In the genomic region with DNA sequence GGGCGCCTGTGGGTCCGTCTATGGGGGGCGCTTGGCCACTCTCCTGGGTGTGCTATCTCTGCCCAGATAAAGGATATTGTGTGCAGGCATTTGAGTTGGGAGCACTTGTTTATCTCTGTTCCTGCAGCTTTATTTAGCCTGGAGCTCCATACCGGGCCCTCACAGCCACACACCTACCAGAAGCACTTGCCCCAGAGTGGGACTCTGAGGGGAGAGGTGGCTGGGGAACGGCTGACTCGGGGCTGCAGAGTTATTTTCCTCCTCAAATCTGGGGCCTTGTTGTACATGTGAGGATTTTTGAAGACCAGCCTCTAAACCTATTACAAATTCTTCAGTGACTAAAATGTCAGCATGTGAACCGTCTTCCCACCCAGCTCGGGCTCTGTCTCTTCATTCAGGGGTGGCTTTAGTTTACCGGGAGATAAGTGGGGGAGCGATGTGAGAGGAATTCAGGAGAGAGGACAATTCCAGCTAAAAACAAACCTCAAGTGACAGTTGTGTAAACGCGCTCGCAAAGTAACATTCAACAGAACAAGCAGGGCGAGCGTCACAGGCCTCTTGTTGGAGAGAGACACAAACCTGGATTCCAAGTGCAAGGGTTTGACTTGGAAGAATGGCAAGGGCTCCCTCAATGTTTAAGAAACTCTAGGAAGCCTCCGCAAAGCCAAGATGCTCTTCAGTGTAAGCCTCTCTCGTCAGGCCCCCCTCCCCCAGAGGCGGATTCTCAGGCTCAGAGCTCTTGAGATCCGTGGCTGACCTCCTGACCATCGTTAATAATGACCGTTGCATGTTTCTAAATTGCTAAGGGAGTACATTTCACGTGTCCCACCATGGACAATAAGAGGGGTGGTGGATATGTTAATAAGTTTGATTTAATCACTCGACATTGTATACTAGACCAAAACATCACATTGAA, we compare ENCODE assay signal across 19 cellular contexts.
DNase-seq lines count a peak whose midpoint lies in the region; ATAC-seq and TF ChIP-seq lines count a peak whose summit lies in the region.
"Had no signal": no experiment of that assay in that cellular context is flagged by ENCODE, and none has a peak within 500 bp of the region (broad histone marks: within the 10 kb centered on the region; RNA-seq: fewer than 3 reads in every experiment).

No MANE protein-coding gene starts in this region.

- no peak overlapping the region for H3K27ac Mint-ChIP-seq in osteocyte (ENCODE audit: unreplicated experiment)
- H3K27ac Mint-ChIP-seq in activated CD8-positive, alpha-beta memory T cell treated with anti-CD3 and anti-CD28 coated beads, Interleukin-2, amount 10 ng/mL, durations not matched to agents 7 days and 5 days: no peak overlapping the region
- H3K27ac Mint-ChIP-seq in activated CD8-positive, alpha-beta T cell treated with anti-CD3 and anti-CD28 coated beads for 36 hours: no peak overlapping the region
- H3K27ac Mint-ChIP-seq: CD4-positive, CD25-positive, alpha-beta regulatory T cell; GM23338 had no signal

- ATAC-seq in Right ventricle myocardium superior (ENCODE audit: poor library complexity) (peak; percentile 64), HG02938 (IDR thresholded peaks at IDR 0.05; ENCODE audit: unreplicated experiment) (no peak)
- no peak for ATAC-seq in activated CD8-positive, alpha-beta memory T cell treated with anti-CD3 and anti-CD28 coated beads, Interleukin-2, amount 10 ng/mL, durations not matched to agents 7 days and 5 days
- ATAC-seq in activated CD8-positive, alpha-beta T cell treated with anti-CD3 and anti-CD28 coated beads for 36 hours: no peak
- ATAC-seq: GM23338 had no signal

- H3K4me1 ChIP-seq in left ventricle myocardium inferior (peaks cover 65% of the 10 kb centered on the region), muscle layer of colon (ENCODE audit: insufficient read depth, low read length) (peaks cover 40% of the 10 kb centered on the region), sigmoid colon (peaks cover 0 to 50% (median 34%) of the 10 kb centered on the region in 4 donors)

- H3K27me3 Mint-ChIP-seq in osteocyte (ENCODE audit: unreplicated experiment): no peaks in the 10 kb centered on the region
- no peaks in the 10 kb centered on the region for H3K27me3 Mint-ChIP-seq in activated CD8-positive, alpha-beta memory T cell treated with anti-CD3 and anti-CD28 coated beads, Interleukin-2, amount 10 ng/mL, durations not matched to agents 7 days and 5 days
- H3K27me3 Mint-ChIP-seq in activated CD8-positive, alpha-beta T cell treated with anti-CD3 and anti-CD28 coated beads for 36 hours: peaks cover 6% of the 10 kb centered on the region
- H3K27me3 Mint-ChIP-seq: CD4-positive, CD25-positive, alpha-beta regulatory T cell had no signal

- DNase-seq in Right ventricle myocardium superior (no peak), left ventricle myocardium inferior (peak; percentile 35), sigmoid colon (no peak), osteocyte (ENCODE audit: extremely low spot score, unreplicated experiment) (no peak)
- DNase-seq in activated CD8-positive, alpha-beta memory T cell treated with anti-CD3 and anti-CD28 coated beads, Interleukin-2, amount 10 ng/mL, durations not matched to agents 7 days and 5 days: no peak
- DNase-seq in activated CD8-positive, alpha-beta T cell treated with anti-CD3 and anti-CD28 coated beads for 36 hours: no peak
- DNase-seq: CD4-positive, CD25-positive, alpha-beta regulatory T cell; DMS79 treated with DMSO at 0.1 percent for 48 hours; KBM-7; NCI-H1092; NCI-H2029; NCI-H526; OCI-M1; SHP77 had no signal

- no peaks in the 10 kb centered on the region for H3K36me3 Mint-ChIP-seq in osteocyte (ENCODE audit: unreplicated experiment)
- H3K36me3 Mint-ChIP-seq in activated CD8-positive, alpha-beta memory T cell treated with anti-CD3 and anti-CD28 coated beads, Interleukin-2, amount 10 ng/mL, durations not matched to agents 7 days and 5 days: no peaks in the 10 kb centered on the region
- no peaks in the 10 kb centered on the region for H3K36me3 Mint-ChIP-seq in activated CD8-positive, alpha-beta T cell treated with anti-CD3 and anti-CD28 coated beads for 36 hours (ENCODE audit: low read depth)
- H3K36me3 Mint-ChIP-seq: CD4-positive, CD25-positive, alpha-beta regulatory T cell had no signal

- POLR2A ChIA-PET in activated CD8-positive, alpha-beta T cell treated with anti-CD3 and anti-CD28 coated beads for 36 hours (lab: Charles Lee): no interaction called here

- no peaks in the 10 kb centered on the region for H3K9me3 ChIP-seq in left ventricle myocardium inferior (replicated peaks)
- no peaks in the 10 kb centered on the region for H3K9me3 ChIP-seq in muscle layer of colon (ENCODE audit: low read length)
- no peaks in the 10 kb centered on the region for H3K9me3 ChIP-seq in sigmoid colon
- H3K9me3 ChIP-seq: HAP-1 had no signal

- intact Hi-C loops in Right ventricle myocardium superior (cut with DNase I): loop anchor here (2.0 to 5.0 kb wide), 2 partner anchors 135 to 546 kb away; no protein-coding TSS in a partner anchor
- intact Hi-C loops in left ventricle myocardium inferior (cut with micrococcal nuclease): loop anchor here (5.0 to 10.0 kb wide), 3 partner anchors 144 to 1109 kb away; no protein-coding TSS in a partner anchor
- intact Hi-C loops in sigmoid colon (cut with DNase I): no loop called here
- intact Hi-C loops in activated CD8-positive, alpha-beta T cell treated with anti-CD3 and anti-CD28 coated beads for 36 hours (cut with micrococcal nuclease): no loop called here

- no peak for TF ChIP-seq POLR2A in sigmoid colon (IDR thresholded peaks at IDR 0.05)

- no peak overlapping the region for H3K4me3 Mint-ChIP-seq in osteocyte (ENCODE audit: unreplicated experiment)
- no peak overlapping the region for H3K4me3 Mint-ChIP-seq in activated CD8-positive, alpha-beta memory T cell treated with anti-CD3 and anti-CD28 coated beads, Interleukin-2, amount 10 ng/mL, durations not matched to agents 7 days and 5 days
- no peak overlapping the region for H3K4me3 Mint-ChIP-seq in activated CD8-positive, alpha-beta T cell treated with anti-CD3 and anti-CD28 coated beads for 36 hours
- H3K4me3 Mint-ChIP-seq: CD4-positive, CD25-positive, alpha-beta regulatory T cell; GM23338 had no signal

- H3K4me1 Mint-ChIP-seq in osteocyte (ENCODE audit: unreplicated experiment): peaks cover 8% of the 10 kb centered on the region
- H3K4me1 Mint-ChIP-seq in activated CD8-positive, alpha-beta memory T cell treated with anti-CD3 and anti-CD28 coated beads, Interleukin-2, amount 10 ng/mL, durations not matched to agents 7 days and 5 days: no peaks in the 10 kb centered on the region
- H3K4me1 Mint-ChIP-seq in activated CD8-positive, alpha-beta T cell treated with anti-CD3 and anti-CD28 coated beads for 36 hours (ENCODE audit: low read depth): no peaks in the 10 kb centered on the region
- H3K4me1 Mint-ChIP-seq: CD4-positive, CD25-positive, alpha-beta regulatory T cell had no signal

- H3K27me3 ChIP-seq in left ventricle myocardium inferior (ENCODE audit: low read depth) (no peaks in the 10 kb centered on the region), muscle layer of colon (ENCODE audit: control insufficient read depth in 1 of 2, insufficient read depth in 2 of 2, low read length in 2 of 2) (no peaks in the 10 kb centered on the region), sigmoid colon (no peaks in the 10 kb centered on the region)

- H3K36me3 ChIP-seq in left ventricle myocardium inferior (no peaks in the 10 kb centered on the region), muscle layer of colon (ENCODE audit: insufficient read depth, low read length) (no peaks in the 10 kb centered on the region), sigmoid colon (no peaks in the 10 kb centered on the region)
- H3K36me3 ChIP-seq: HAP-1 had no signal

- H3K4me3 ChIP-seq in left ventricle myocardium inferior: peak overlapping the region; percentile 32
- H3K4me3 ChIP-seq in muscle layer of colon (ENCODE audit: low read depth in 1 of 2, low read length in 2 of 2): no peak overlapping the region
- no peak overlapping the region for H3K4me3 ChIP-seq in sigmoid colon
- H3K4me3 ChIP-seq: GM23338, HAP-1, SK-N-MC had no signal

- H3K9ac ChIP-seq in muscle layer of colon (ENCODE audit: low read length): no peak overlapping the region

- WGBS in sigmoid colon, 2 donors: 75 to 82% methylated on average over 23 of the region's 23 CpGs

- CTCF ChIA-PET in activated CD8-positive, alpha-beta memory T cell treated with anti-CD3 and anti-CD28 coated beads, Interleukin-2, amount 10 ng/mL, durations not matched to agents 7 days and 5 days (lab: Charles Lee): no interaction called here
- CTCF ChIA-PET in activated CD8-positive, alpha-beta T cell treated with anti-CD3 and anti-CD28 coated beads for 36 hours (lab: Charles Lee): no interaction called here

- H3K27ac ChIP-seq in left ventricle myocardium inferior (replicated peaks) (peak overlapping the region; percentile 95), muscle layer of colon (ENCODE audit: low read depth, low read length) (peak overlapping the region; percentile 42), sigmoid colon (peak overlapping the region in 3 of 4 donors; percentile 49 to 70 (median 54))

- TF ChIP-seq EP300 in sigmoid colon (IDR thresholded peaks at IDR 0.05): no peak

- no peaks in the 10 kb centered on the region for H3K9me3 Mint-ChIP-seq in osteocyte (ENCODE audit: unreplicated experiment)
- no peaks in the 10 kb centered on the region for H3K9me3 Mint-ChIP-seq in activated CD8-positive, alpha-beta memory T cell treated with anti-CD3 and anti-CD28 coated beads, Interleukin-2, amount 10 ng/mL, durations not matched to agents 7 days and 5 days (ENCODE audit: low read depth)
- H3K9me3 Mint-ChIP-seq in activated CD8-positive, alpha-beta T cell treated with anti-CD3 and anti-CD28 coated beads for 36 hours: no peaks in the 10 kb centered on the region
- H3K9me3 Mint-ChIP-seq: GM23338 had no signal

- TF ChIP-seq CTCF in left ventricle myocardium inferior (IDR thresholded peaks at IDR 0.05; ENCODE audit: borderline replicate concordance) (no peak), sigmoid colon (IDR thresholded peaks at IDR 0.05) (no peak), osteocyte (IDR thresholded peaks at IDR 0.05) (no peak)
- TF ChIP-seq CTCF in activated CD8-positive, alpha-beta T cell treated with anti-CD3 and anti-CD28 coated beads for 36 hours (IDR thresholded peaks at IDR 0.05): no peak

Comparison
In these comparisons a context has a peak if more than half of its experiments do, and no peak if none do; other contexts are left out.
1. H3K27ac ChIP-seq: peak in every context shown above with its lines; median percentile 95 in left ventricle myocardium inferior; 54 in sigmoid colon; 42 in muscle layer of colon.
2. intact Hi-C loops: an anchor here in Right ventricle myocardium superior (2.0 to 5.0 kb wide) and left ventricle myocardium inferior (5.0 to 10.0 kb wide); none called in sigmoid colon and activated CD8-positive, alpha-beta T cell treated with anti-CD3 and anti-CD28 coated beads for 36 hours.